25 cellular contexts compared by ENCODE assay signal in the genomic region with DNA sequence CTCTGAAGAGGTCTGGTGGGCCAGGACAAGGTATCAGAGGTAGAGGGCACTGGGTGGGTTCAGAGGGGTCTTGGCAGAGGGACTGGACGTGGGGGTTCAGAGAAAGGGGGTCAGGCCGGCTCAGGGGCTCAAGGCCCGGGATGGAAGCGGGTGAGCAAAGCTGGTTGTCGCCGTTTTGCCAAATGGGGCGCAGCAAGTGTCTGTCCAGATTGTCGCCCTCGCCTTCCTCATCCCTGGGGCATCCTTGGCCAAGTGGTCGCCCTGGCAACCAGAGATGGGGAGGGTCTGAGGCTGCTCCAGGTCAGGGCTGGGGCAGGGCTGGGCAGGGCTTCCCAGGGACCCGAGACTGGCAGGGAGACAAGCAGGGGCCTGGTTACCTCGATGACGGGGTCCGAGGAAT. TPM values are rescaled to one million over a fixed set of nuclear protein-coding genes. Genes with fewer than 3 reads are reported as not detected.
DNase-seq lines count a peak whose midpoint lies in the region; ATAC-seq, FAIRE-seq and TF ChIP-seq lines count a peak whose summit lies in the region.
"Had no signal": no experiment of that assay in that cellular context is flagged by ENCODE, and none has a peak within 500 bp of the region (broad histone marks: within the 10 kb centered on the region; RNA-seq: fewer than 3 reads in every experiment).

No MANE protein-coding gene starts in this region.

- POLR2A ChIA-PET in HCT116 (lab: Charles Lee): interaction anchor here (1.2 kb wide), 1 partner anchor 9 kb away, joined by 3 read pairs; no protein-coding TSS in a partner anchor

- H3K27me3 ChIP-seq in HCT116 (ENCODE audit: insufficient read depth, low read length) (no peaks in the 10 kb centered on the region), astrocyte (ENCODE audit: insufficient read depth, low read length) (no peaks in the 10 kb centered on the region), transverse colon (no peaks in the 10 kb centered on the region)

- H3K36me3 Mint-ChIP-seq in activated naive CD4-positive, alpha-beta T cell treated with anti-CD3 and anti-CD28 coated beads for 36 hours (ENCODE audit: low read depth): peaks cover 28% of the 10 kb centered on the region
- H3K36me3 Mint-ChIP-seq in astrocyte (ENCODE audit: low read depth, unreplicated experiment): peaks cover 13% of the 10 kb centered on the region

- H3K9ac ChIP-seq in HCT116 (ENCODE audit: low read length) (no peak overlapping the region), astrocyte (ENCODE audit: low read length) (no peak overlapping the region)
- H3K9ac ChIP-seq: KMS-11 had no signal

- 94% methylated on average over 3 to 14 of the region's 14 CpGs for WGBS in transverse colon (ENCODE audit: low coverage in 1 of 2), 2 donors

- H3K27ac Mint-ChIP-seq in activated naive CD4-positive, alpha-beta T cell treated with anti-CD3 and anti-CD28 coated beads for 36 hours: peak overlapping the region; percentile 47
- H3K27ac Mint-ChIP-seq in astrocyte (ENCODE audit: unreplicated experiment): peak overlapping the region; percentile 81
- H3K27ac Mint-ChIP-seq: CD4-positive, CD25-positive, alpha-beta regulatory T cell had no signal

- CTCF ChIA-PET in activated naive CD4-positive, alpha-beta T cell treated with anti-CD3 and anti-CD28 coated beads for 36 hours (lab: Charles Lee): interaction anchor here (1.2 to 2.1 kb wide), 4 partner anchors 9 to 24 kb away, joined by 4 to 19 read pairs (median 5); no protein-coding TSS in a partner anchor
- CTCF ChIA-PET in HCT116 (lab: Charles Lee): no interaction called here

- in situ Hi-C loops in transverse colon (cut with MboI; ENCODE audit: low pct_ligation_motif_present in 1 of 4, low pct_unique_long_range_greater_than_20kb in 1 of 4, low sequenced_read_pairs in 3 of 4): no loop called here

- H3K9me3 Mint-ChIP-seq in activated naive CD4-positive, alpha-beta T cell treated with anti-CD3 and anti-CD28 coated beads for 36 hours: no peaks in the 10 kb centered on the region
- peaks cover 2% of the 10 kb centered on the region for H3K9me3 Mint-ChIP-seq in astrocyte (ENCODE audit: unreplicated experiment)
- H3K9me3 Mint-ChIP-seq: CD4-positive, CD25-positive, alpha-beta regulatory T cell had no signal

- TF ChIP-seq RAD21 in HCT116 (IDR thresholded peaks at IDR 0.05; ENCODE audit: low read depth): no peak

- TF ChIP-seq EP300 in transverse colon (IDR thresholded peaks at IDR 0.05; ENCODE audit: low read depth): no peak

- H3K4me2 ChIP-seq in HCT116 (ENCODE audit: low read length): no peak overlapping the region
- H3K4me2 ChIP-seq in astrocyte (ENCODE audit: low read length): no peak overlapping the region

- TF ChIP-seq POLR2A in HCT116 (IDR thresholded peaks at IDR 0.05; ENCODE audit: borderline replicate concordance, extremely low read depth, insufficient read depth, insufficient read length) (no peak), transverse colon (IDR thresholded peaks at IDR 0.05) (no peak)

- H4K20me1 ChIP-seq in HCT116 (ENCODE audit: insufficient read depth): no peaks in the 10 kb centered on the region
- peaks cover 7% of the 10 kb centered on the region for H4K20me1 ChIP-seq in astrocyte (ENCODE audit: insufficient read depth, low read length)

- no peak overlapping the region for H2AFZ ChIP-seq in HCT116 (ENCODE audit: low read depth, low read length, poor library complexity, severe bottlenecking)
- H2AFZ ChIP-seq in astrocyte (ENCODE audit: low read depth, low read length): no peak overlapping the region

- H3K79me2 ChIP-seq in HCT116 (ENCODE audit: insufficient read depth, low read length) (peaks cover 20% of the 10 kb centered on the region), astrocyte (ENCODE audit: insufficient read depth, low read length) (peaks cover 20% of the 10 kb centered on the region)

- no peak for FAIRE-seq in astrocyte (lab: Jason Lieb, UNC)
- FAIRE-seq: GM12892, GM18507, H1, HTR-8/SVneo had no signal

- H3K4me3 ChIP-seq in HCT116 (replicated peaks in 1 of 2; ENCODE audit: low read depth in 1 of 2, low read length in 2 of 2) (no peak overlapping the region), astrocyte (ENCODE audit: insufficient read depth, low read depth, low read length) (no peak overlapping the region), transverse colon (no peak overlapping the region)

- H3K36me3 ChIP-seq in HCT116 (ENCODE audit: control insufficient read depth in 1 of 2, insufficient read depth in 2 of 2, low read length in 2 of 2) (peaks cover 2 to 22% of the 10 kb centered on the region in 2 experiments; a peak in 3 of 4 replicates), astrocyte (ENCODE audit: insufficient read depth, low read length) (peaks cover 6% of the 10 kb centered on the region), transverse colon (peaks cover 0 to 21% (median 7%) of the 10 kb centered on the region in 4 donors)

- RAD21 ChIA-PET in HCT116 (lab: Charles Lee; ENCODE audit: low non-redundant PET in 1 of 2, low total read pairs in 2 of 2, uncharacterized antibody in 2 of 2, unreplicated experiment in 2 of 2): no interaction called here

- TF ChIP-seq CTCF in HCT116 (IDR thresholded peaks at IDR 0.05 in 2 of 3, conservative IDR thresholded peaks at IDR 0.05 in 1 of 3; ENCODE audit: borderline replicate concordance in 1 of 3, insufficient read depth in 1 of 3, low read depth in 2 of 3, low read length in 2 of 3) (no peak), astrocyte (IDR thresholded peaks at IDR 0.05; ENCODE audit: insufficient read depth, low read depth, low read length) (no peak), transverse colon (IDR thresholded peaks at IDR 0.05) (no peak)

- BruUV-seq in HCT116 (replicated peaks; lab: Mats Ljungman, UMichigan): no TSS peak

- H3K9me2 ChIP-seq in HCT116 (ENCODE audit: insufficient read depth): no peaks in the 10 kb centered on the region

- no peak overlapping the region for H3K4me3 Mint-ChIP-seq in activated naive CD4-positive, alpha-beta T cell treated with anti-CD3 and anti-CD28 coated beads for 36 hours
- H3K4me3 Mint-ChIP-seq in astrocyte (ENCODE audit: unreplicated experiment): no peak overlapping the region

- peaks cover 21% of the 10 kb centered on the region for H3K4me1 Mint-ChIP-seq in activated naive CD4-positive, alpha-beta T cell treated with anti-CD3 and anti-CD28 coated beads for 36 hours (ENCODE audit: low read depth)
- peaks cover 4% of the 10 kb centered on the region for H3K4me1 Mint-ChIP-seq in astrocyte (ENCODE audit: low read depth, unreplicated experiment)

- H3K9me3 ChIP-seq in HCT116 (ENCODE audit: control insufficient read depth in 1 of 2, insufficient read depth in 1 of 2, low read depth in 1 of 2, low read length in 2 of 2) (no peaks in the 10 kb centered on the region), astrocyte (ENCODE audit: insufficient read depth, low read depth, low read length) (no peaks in the 10 kb centered on the region), transverse colon (no peaks in the 10 kb centered on the region)

- 0 out of 2 replicates have a peak, but pooled peaks have one; percentile 10 for ATAC-seq in HCT116
- ATAC-seq in GM18498 (IDR thresholded peaks at IDR 0.05; ENCODE audit: unreplicated experiment): no peak

- intact Hi-C loops in activated naive CD4-positive, alpha-beta T cell treated with anti-CD3 and anti-CD28 coated beads for 36 hours (cut with micrococcal nuclease): no loop called here
- intact Hi-C loops in HCT116 (cut with micrococcal nuclease) (no loop called here), transverse colon (cut with DNase I; ENCODE audit: low total_unique reads) (no loop called here)

- DNase-seq in activated naive CD4-positive, alpha-beta T cell treated with anti-CD3 and anti-CD28 coated beads for 36 hours: no peak
- no peak for DNase-seq in activated naive CD4-positive, alpha-beta T cell treated with anti-CD3 and anti-CD28 coated beads, Interleukin-2, amount 50 U/mL, for 16 hours
- DNase-seq in HCT116 (ENCODE audit: low read depth, low spot score) (no peak), astrocyte (ENCODE audit: low read depth) (no peak), substantia nigra (lab: John Stamatoyannopoulos, UW) (no peak), amygdala (lab: John Stamatoyannopoulos, UW) (no peak), transverse colon (no peak)
- DNase-seq: DMS 273 treated with DMSO at 0.1 percent for 48 hours; NCI-H1105; NCI-H146; NCI-H2029; NCI-H2227 treated with DMSO at 0.1 percent for 48 hours; NCI-H510A treated with DMSO at 0.1 percent for 48 hours; NCI-H774; NK-92 treated with Interleukin-12 subunit alpha and Interleukin-12 subunit beta, amount 100 ng/mL, for 24 hours had no signal

- H3K27ac ChIP-seq in HCT116 (ENCODE audit: low read depth, low read length): no peak overlapping the region
- H3K27ac ChIP-seq in astrocyte (ENCODE audit: low read depth, low read length): no peak overlapping the region
- peak overlapping the region; percentile 96 for H3K27ac ChIP-seq in substantia nigra (ENCODE audit: low read depth, low read length, poor library complexity, severe bottlenecking)
- H3K27ac ChIP-seq in transverse colon: no peak overlapping the region

- no peaks in the 10 kb centered on the region for H3K4me1 ChIP-seq in HCT116 (ENCODE audit: control insufficient read depth in 1 of 2, insufficient read depth in 2 of 2, low read length in 2 of 2)
- no peaks in the 10 kb centered on the region for H3K4me1 ChIP-seq in astrocyte (ENCODE audit: insufficient read depth, low read length)
- peaks cover 0 to 2% (median 0%) of the 10 kb centered on the region in 4 donors for H3K4me1 ChIP-seq in transverse colon

- H3K27me3 Mint-ChIP-seq in activated naive CD4-positive, alpha-beta T cell treated with anti-CD3 and anti-CD28 coated beads for 36 hours (ENCODE audit: low read depth): no peaks in the 10 kb centered on the region
- no peaks in the 10 kb centered on the region for H3K27me3 Mint-ChIP-seq in astrocyte (ENCODE audit: low read depth, unreplicated experiment)
- H3K27me3 Mint-ChIP-seq: CD4-positive, CD25-positive, alpha-beta regulatory T cell had no signal

RNA-seq across cellular contexts. Expression of a gene that starts 6.8 kb away (rescaled TPM):
- 10 to 100 TPM; 13.3 to 14.0 TPM for total RNA-seq in activated naive CD4-positive, alpha-beta T cell treated with anti-CD3 and anti-CD28 coated beads for 36 hours
- total RNA-seq in HCT116 (2021; ENCODE audit: unreplicated experiment) (20.9 TPM), astrocyte (14.5 and 16.2 TPM in 2 replicates), transverse colon (10 to 100 TPM in 2 of 4 donors, 1 to 10 TPM in 2; 7.2 to 13.5 (median 10.8) TPM)
- polyA plus RNA-seq in HCT116 (2012): 15.9 and 20.8 TPM in 2 replicates

RNA-seq across cellular contexts. Expression of a gene that starts 10.4 kb away (rescaled TPM):
- total RNA-seq in activated naive CD4-positive, alpha-beta T cell treated with anti-CD3 and anti-CD28 coated beads for 36 hours: not detected
- total RNA-seq in HCT116 (2021; ENCODE audit: unreplicated experiment) (not detected), astrocyte (not detected in 2 replicates), transverse colon (10 to 100 TPM in 1 of 4 donors, 1 to 10 TPM in 1, not detected in 2; 4.1 to 15.3 TPM)
- not detected in 2 replicates for polyA plus RNA-seq in HCT116 (2012)
- total RNA-seq: A673; CD4-positive, CD25-positive, alpha-beta regulatory T cell; G401; H1 had no signal
- polyA plus RNA-seq: BJ; CD4-positive, CD25-positive, alpha-beta regulatory T cell; H1 had no signal

RNA-seq across cellular contexts. Expression of a gene that starts 12.5 kb away (rescaled TPM):
- 10 to 100 TPM; 40.3 to 46.3 TPM for total RNA-seq in activated naive CD4-positive, alpha-beta T cell treated with anti-CD3 and anti-CD28 coated beads for 36 hours
- 60.3 TPM for total RNA-seq in HCT116 (2021; ENCODE audit: unreplicated experiment)
- 64.5 and 76.2 TPM in 2 replicates for polyA plus RNA-seq in HCT116 (2012)
- total RNA-seq in astrocyte: 47.0 and 51.8 TPM in 2 replicates
- 100 to 1,000 TPM in 1 of 4 donors, 10 to 100 TPM in 3; 29.1 to 107 (median 35.3) TPM for total RNA-seq in transverse colon

RNA-seq across cellular contexts. Expression of a gene that starts 13.3 kb away (rescaled TPM):
- under 1 TPM in 1 of 2 experiments, not detected in 1; 0.41 TPM for total RNA-seq in activated naive CD4-positive, alpha-beta T cell treated with anti-CD3 and anti-CD28 coated beads for 36 hours
- total RNA-seq in HCT116 (2021; ENCODE audit: unreplicated experiment): not detected
- 0.10 and 0.12 TPM in 2 replicates for polyA plus RNA-seq in HCT116 (2012)
- not detected in 2 replicates for total RNA-seq in astrocyte
- total RNA-seq in transverse colon: 100 to 1,000 TPM in 1 of 4 donors, 10 to 100 TPM in 3; 18.7 to 100 (median 85.5) TPM
- total RNA-seq: A673 had no signal
- polyA plus RNA-seq: CD4-positive, CD25-positive, alpha-beta regulatory T cell had no signal

RNA-seq across cellular contexts. Expression of a gene that starts 45.3 kb away (rescaled TPM):
- total RNA-seq in activated naive CD4-positive, alpha-beta T cell treated with anti-CD3 and anti-CD28 coated beads for 36 hours: 1 to 10 TPM; 2.1 to 2.5 TPM
- total RNA-seq in HCT116 (2021; ENCODE audit: unreplicated experiment) (1.2 TPM), astrocyte (0.68 TPM in 1 of 2 replicates, not detected in the other), transverse colon (1 to 10 TPM in 2 of 4 donors, not detected in 2; 2.5 to 5.2 TPM)
- 1.1 and 1.9 TPM in 2 replicates for polyA plus RNA-seq in HCT116 (2012)
- total RNA-seq: G401 had no signal
- polyA plus RNA-seq: BJ, H1 had no signal
